In genomic region chr12:67649165-67650126, GRCh38 we compare ENCODE assay signal across 8 cellular contexts. TPM values are rescaled to one million over a fixed set of nuclear protein-coding genes. Genes with fewer than 3 reads are reported as not detected.
DNase-seq lines count a peak whose midpoint lies in the region; ATAC-seq and TF ChIP-seq lines count a peak whose summit lies in the region.

No MANE protein-coding gene starts in this region.

- H3K9me3 Mint-ChIP-seq in activated CD8-positive, alpha-beta T cell treated with anti-CD3 and anti-CD28 coated beads, Interleukin-2, amount 10 ng/mL, durations not matched to agents 7 days and 5 days (ENCODE audit: insufficient read depth) = no peaks in the 10 kb centered on the region
- H3K9me3 Mint-ChIP-seq in naive B cell = no peaks in the 10 kb centered on the region

- no peaks in the 10 kb centered on the region for H3K27me3 Mint-ChIP-seq in activated CD8-positive, alpha-beta T cell treated with anti-CD3 and anti-CD28 coated beads, Interleukin-2, amount 10 ng/mL, durations not matched to agents 7 days and 5 days (ENCODE audit: low read depth)
- H3K27me3 Mint-ChIP-seq in naive B cell = peaks cover 0 to 5% (median 0%) of the 10 kb centered on the region in 3 donors

- peak overlapping the region; percentile 80 for H2AFZ ChIP-seq in DND-41 (ENCODE audit: low read depth, low read length)

- peak overlapping the region; percentile 94 for H3K4me3 Mint-ChIP-seq in activated CD8-positive, alpha-beta T cell treated with anti-CD3 and anti-CD28 coated beads, Interleukin-2, amount 10 ng/mL, durations not matched to agents 7 days and 5 days
- peak overlapping the region; percentile 86 to 98 (median 97) for H3K4me3 Mint-ChIP-seq in naive B cell

- POLR2A ChIA-PET in activated CD8-positive, alpha-beta T cell treated with anti-CD3 and anti-CD28 coated beads, Interleukin-2, amount 10 ng/mL, durations not matched to agents 7 days and 5 days (lab: Charles Lee) = interaction anchor here (0.6 to 2.1 kb wide), 10 partner anchors 9 to 381 kb away, joined by 3 to 29 read pairs (median 6); partner anchors contain the start of gene CAND1

- TF ChIP-seq CTCF in DND-41 (IDR thresholded peaks at IDR 0.05; ENCODE audit: borderline replicate concordance, extremely low read depth, low read length, poor library complexity, severe bottlenecking) (no peak), epithelial cell of esophagus (IDR thresholded peaks at IDR 0.05; ENCODE audit: insufficient read depth, low read depth, low read length, missing control alignments) (no peak), tibial artery (IDR thresholded peaks at IDR 0.05) (no peak)

- H3K36me3 Mint-ChIP-seq in activated CD8-positive, alpha-beta T cell treated with anti-CD3 and anti-CD28 coated beads, Interleukin-2, amount 10 ng/mL, durations not matched to agents 7 days and 5 days (ENCODE audit: low read depth) = peaks cover 36% of the 10 kb centered on the region
- H3K36me3 Mint-ChIP-seq in naive B cell = peaks cover 0 to 20% of the 10 kb centered on the region in 2 donors

- peaks cover 40% of the 10 kb centered on the region for H3K36me3 ChIP-seq in DND-41 (ENCODE audit: insufficient read depth, low read length)
- peaks cover 21% of the 10 kb centered on the region for H3K36me3 ChIP-seq in HUES6 (ENCODE audit: control insufficient read depth, insufficient read depth, low read length)
- H3K36me3 ChIP-seq in tibial artery = no peaks in the 10 kb centered on the region

- peak overlapping the region; percentile 88 for H3K27ac Mint-ChIP-seq in activated CD8-positive, alpha-beta T cell treated with anti-CD3 and anti-CD28 coated beads, Interleukin-2, amount 10 ng/mL, durations not matched to agents 7 days and 5 days
- peak overlapping the region in 3 of 6 donors; percentile 90 to 96 (median 92) for H3K27ac Mint-ChIP-seq in naive B cell

- peaks cover 58% of the 10 kb centered on the region for H3K79me2 ChIP-seq in DND-41 (ENCODE audit: insufficient read depth, low read length)

- peak; percentile 47 for DNase-seq in DND-41
- DNase-seq in activated CD8-positive, alpha-beta T cell treated with anti-CD3 and anti-CD28 coated beads, Interleukin-2, amount 10 ng/mL, durations not matched to agents 7 days and 5 days = peak; percentile 48
- no peak for DNase-seq in epithelial cell of esophagus (ENCODE audit: low read depth)
- DNase-seq in naive B cell = peak; percentile 40
- peak in 1 of 2 donors; percentile 73 for DNase-seq in tibial artery
- DNase-seq in SW 1271 (lab: John Stamatoyannopoulos, UW) = no peak

- H3K4me2 ChIP-seq in DND-41 (ENCODE audit: insufficient read depth, low read length) = peak overlapping the region; percentile 73

- peak overlapping the region; percentile 86 for H3K27ac ChIP-seq in DND-41 (ENCODE audit: low read length)
- peak overlapping the region; percentile 83; the same call in 1 of the 2 replicates for H3K27ac ChIP-seq in HUES6 (ENCODE audit: low read depth, low read length)
- peak overlapping the region; percentile 96 to 97 for H3K27ac ChIP-seq in tibial artery

- H3K4me3 ChIP-seq in DND-41 (ENCODE audit: low read depth in 1 of 2, low read length in 2 of 2) (peak overlapping the region; percentile 74 to 89), HUES6 (ENCODE audit: low read depth, low read length) (peak overlapping the region; percentile 92), epithelial cell of esophagus (ENCODE audit: low read length) (peak overlapping the region; percentile 74), tibial artery (peak overlapping the region; percentile 93 to 100)

- peaks cover 46% of the 10 kb centered on the region for H3K4me1 ChIP-seq in DND-41 (ENCODE audit: insufficient read depth, low read length)
- H3K4me1 ChIP-seq in HUES6 (ENCODE audit: control insufficient read depth, insufficient read depth, low read length) = peaks cover 22% of the 10 kb centered on the region
- peaks cover 0 to 41% (median 28%) of the 10 kb centered on the region in 4 donors for H3K4me1 ChIP-seq in tibial artery

- ATAC-seq in DND-41 (ENCODE audit: insufficient read depth, low read depth) = peak; percentile 41
- peak; percentile 22 for ATAC-seq in GM21390 (IDR thresholded peaks at IDR 0.05; ENCODE audit: unreplicated experiment)
- ATAC-seq in activated CD8-positive, alpha-beta T cell treated with anti-CD3 and anti-CD28 coated beads, Interleukin-2, amount 10 ng/mL, durations not matched to agents 7 days and 5 days = peak; percentile 28
- ATAC-seq in naive B cell (ENCODE audit: low read depth in 2 of 2) = peak; percentile 32 to 37

- H4K20me1 ChIP-seq in DND-41 (ENCODE audit: insufficient read depth, low read length) = peaks cover 39% of the 10 kb centered on the region

- peaks cover 46% of the 10 kb centered on the region for H3K4me1 Mint-ChIP-seq in activated CD8-positive, alpha-beta T cell treated with anti-CD3 and anti-CD28 coated beads, Interleukin-2, amount 10 ng/mL, durations not matched to agents 7 days and 5 days (ENCODE audit: low read depth)
- peaks cover 44 to 46% (median 45%) of the 10 kb centered on the region in 3 donors for H3K4me1 Mint-ChIP-seq in naive B cell

- peak overlapping the region; percentile 97 for H3K9ac ChIP-seq in DND-41 (ENCODE audit: low read depth, low read length)
- H3K9ac ChIP-seq in HUES6 (ENCODE audit: low read length) = peak overlapping the region; percentile 95

- intact Hi-C loops in tibial artery (cut with DNase I; ENCODE audit: low total_unique reads) = loop anchor here (2.0 to 10.0 kb wide), 3 partner anchors 27 to 293 kb away; no protein-coding TSS in a partner anchor

- no peaks in the 10 kb centered on the region for H3K9me3 ChIP-seq in DND-41 (ENCODE audit: insufficient read depth, low read length, severe bottlenecking)
- H3K9me3 ChIP-seq in HUES6 (ENCODE audit: control insufficient read depth, insufficient read depth, low read depth, low read length) = no peaks in the 10 kb centered on the region
- H3K9me3 ChIP-seq in tibial artery = no peaks in the 10 kb centered on the region

- H3K27me3 ChIP-seq in DND-41 (ENCODE audit: insufficient read depth, low read length, poor library complexity) = no peaks in the 10 kb centered on the region
- no peaks in the 10 kb centered on the region for H3K27me3 ChIP-seq in HUES6 (ENCODE audit: control insufficient read depth, insufficient read depth, low read length)
- no peaks in the 10 kb centered on the region for H3K27me3 ChIP-seq in tibial artery

- CTCF ChIA-PET in activated CD8-positive, alpha-beta T cell treated with anti-CD3 and anti-CD28 coated beads, Interleukin-2, amount 10 ng/mL, durations not matched to agents 7 days and 5 days (lab: Charles Lee) = interaction anchor here (1.0 to 1.6 kb wide), 4 partner anchors 19 to 293 kb away, joined by 3 to 5 read pairs (median 4); no protein-coding TSS in a partner anchor

RNA-seq across cellular contexts. Expression of gene DYRK2, which starts 0.9 kb away (rescaled TPM):
- total RNA-seq in activated CD8-positive, alpha-beta T cell treated with anti-CD3 and anti-CD28 coated beads, Interleukin-2, amount 10 ng/mL, durations not matched to agents 7 days and 5 days = 10 to 100 TPM; 72.9 to 73.1 TPM
- polyA plus RNA-seq in naive B cell (ENCODE audit: low read depth in 6 of 6) = 10 to 100 TPM; 27.4 to 62.0 (median 36.5) TPM

Comparison
In these comparisons a context has a peak if more than half of its experiments do, and no peak if none do; other contexts are left out.
1. DNase-seq: peak in DND-41 (single experiment), activated CD8-positive, alpha-beta T cell treated with anti-CD3 and anti-CD28 coated beads, Interleukin-2, amount 10 ng/mL, durations not matched to agents 7 days and 5 days (single experiment) and naive B cell (single experiment); none in epithelial cell of esophagus (single experiment) and SW 1271 (0 of 2).
2. Peak in every context shown above with its lines, with median percentiles within 50 percentile points of each other: ATAC-seq, H3K27ac ChIP-seq and H3K4me3 ChIP-seq.